Comparison of ENCODE assay signal across 16 cellular contexts in the genomic region with DNA sequence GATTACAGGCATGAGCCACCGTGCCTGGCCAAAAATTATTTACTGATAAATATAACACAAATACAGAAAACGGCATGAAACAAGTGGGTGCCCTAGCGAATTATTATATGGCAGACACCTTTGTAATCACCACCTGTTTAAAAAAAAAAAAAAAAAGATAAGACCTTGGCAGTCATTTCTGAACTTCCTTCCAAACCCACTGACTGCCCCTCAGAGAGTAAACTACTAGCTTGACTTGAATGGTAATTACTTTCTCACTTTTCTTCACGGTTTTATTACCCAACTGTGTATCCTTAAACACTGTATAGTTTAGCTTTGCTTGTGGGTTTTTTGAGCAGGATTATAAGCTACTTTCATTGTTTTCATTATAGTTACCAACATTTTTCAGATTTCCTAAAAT.
"Had no signal": no experiment of that assay in that cellular context is flagged by ENCODE, and none has a peak within 500 bp of the region (broad histone marks: within the 10 kb centered on the region; RNA-seq: fewer than 3 reads in every experiment).

No MANE protein-coding gene starts in this region.

- H3K4me3 ChIP-seq: hepatocyte, right atrium auricular region, skin epidermis had no signal

- H3K9me3 Mint-ChIP-seq: dendritic cell treated with granulocyte-macrophage colony-stimulating factor and Interleukin-4, amounts not matched to agents 40 ng/mL and 50 ng/mL, for 4 days; effector memory CD8-positive, alpha-beta T cell; T-helper 2 cell treated with Interferon-gamma antibody and Interleukin-4, amounts not matched to agents 5 μg/mL and 100 μg/mL, for 36 hours had no signal

- H3K36me3 ChIP-seq: right atrium auricular region had no signal

- H3K27ac Mint-ChIP-seq: brain; dendritic cell treated with granulocyte-macrophage colony-stimulating factor and Interleukin-4, amounts not matched to agents 40 ng/mL and 50 ng/mL, for 4 days; T-helper 2 cell treated with Interferon-gamma antibody and Interleukin-4, amounts not matched to agents 5 μg/mL and 100 μg/mL, for 36 hours had no signal

- H2AFZ ChIP-seq: hepatocyte had no signal

- H3K4me2 ChIP-seq: hepatocyte had no signal

- H3K4me1 ChIP-seq: right atrium auricular region had no signal

- H3K27ac ChIP-seq: epithelial cell of prostate, hepatocyte, right atrium auricular region, skin epidermis had no signal

- ATAC-seq: effector memory CD8-positive, alpha-beta T cell had no signal

- H3K9me3 ChIP-seq: right atrium auricular region had no signal

- H3K79me2 ChIP-seq: hepatocyte had no signal

- H3K4me3 Mint-ChIP-seq: brain; dendritic cell treated with granulocyte-macrophage colony-stimulating factor and Interleukin-4, amounts not matched to agents 40 ng/mL and 50 ng/mL, for 4 days; T-helper 2 cell treated with Interferon-gamma antibody and Interleukin-4, amounts not matched to agents 5 μg/mL and 100 μg/mL, for 36 hours had no signal

- DNase-seq: activated CD4-positive, alpha-beta T cell treated with anti-CD3 and anti-CD28 coated beads for 1 hour; activated CD8-positive, alpha-beta memory T cell treated with anti-CD3 and anti-CD28 coated beads for 24 hours; activated naive CD4-positive, alpha-beta T cell; amygdala; effector memory CD8-positive, alpha-beta T cell; kidney; stimulated activated CD4-positive, alpha-beta T cell treated with anti-CD3 and anti-CD28 coated beads, Interleukin-4, amount 100 ng/mL, for 4 hours; substantia nigra; trophoblast cell had no signal

- H3K27me3 Mint-ChIP-seq: brain; dendritic cell treated with granulocyte-macrophage colony-stimulating factor and Interleukin-4, amounts not matched to agents 40 ng/mL and 50 ng/mL, for 4 days; effector memory CD8-positive, alpha-beta T cell had no signal
